ENCODE assay signal across 17 cellular contexts in genomic region chr7:40268836-40269235, GRCh38.
A peak's percentile ranks its signal among the peaks of the same experiment; 100 is the strongest.
DNase-seq lines count a peak whose midpoint lies in the region; ATAC-seq and TF ChIP-seq lines count a peak whose summit lies in the region.
"Had no signal": no experiment of that assay in that cellular context is flagged by ENCODE, and none has a peak within 500 bp of the region (broad histone marks: within the 10 kb centered on the region; RNA-seq: fewer than 3 reads in every experiment).

No MANE protein-coding gene starts in this region.

- H3K4me3 ChIP-seq in NB4 (ENCODE audit: low read depth, low read length), result no peak overlapping the region
- H3K4me3 ChIP-seq in coronary artery, result peak overlapping the region; percentile 40
- H3K4me3 ChIP-seq in neutrophil (ENCODE audit: low read depth in 1 of 2, low read length in 1 of 2), result peak overlapping the region in 1 of 2 experiments; percentile 33
- H3K4me3 ChIP-seq: stomach had no signal

- no peaks in the 10 kb centered on the region for H3K27me3 ChIP-seq in neutrophil
- H3K27me3 ChIP-seq: stomach had no signal

- ATAC-seq in HG03565 (IDR thresholded peaks at IDR 0.05; ENCODE audit: unreplicated experiment), result no peak

- H3K9me3 ChIP-seq in neutrophil, result no peaks in the 10 kb centered on the region
- H3K9me3 ChIP-seq: stomach had no signal

- H3K4me1 ChIP-seq in neutrophil (ENCODE audit: control insufficient read depth in 1 of 2, insufficient read depth in 1 of 2, low read depth in 1 of 2, low read length in 1 of 2), result peaks cover 33 to 40% of the 10 kb centered on the region in 2 experiments
- H3K4me1 ChIP-seq: stomach had no signal

- DNase-seq in GF-D8 (lab: John Stamatoyannopoulos, UW), result peak; percentile 34
- peak; percentile 35 for DNase-seq in NB4 (ENCODE audit: low read depth)
- DNase-seq in coronary artery (ENCODE audit: low spot score), result no peak
- no peak for DNase-seq in NCI-H187 treated with DMSO at 0.1 percent for 48 hours (lab: John Stamatoyannopoulos, UW)
- no peak for DNase-seq in NCI-H524 treated with DMSO at 0.1 percent for 48 hours (lab: John Stamatoyannopoulos, UW)
- DNase-seq: activated B cell treated with CpG ODN at 0.5 μM for 24 hours; activated T-cell treated with anti-CD3 and anti-CD28 coated beads, Interleukin-2, amount 50 U/mL, for 48 hours; COR-L47; HCEC 1CT; hippocampal formation; NCI-H1105 treated with DMSO at 0.1 percent for 48 hours; NCI-H526 treated with DMSO at 0.1 percent for 48 hours; retina; stomach had no signal

- no peak for TF ChIP-seq POLR2A in NB4 (IDR thresholded peaks at IDR 0.05; ENCODE audit: extremely low read depth, insufficient read length)

- H3K27ac ChIP-seq in coronary artery (no peak overlapping the region), neutrophil (peak overlapping the region; percentile 97)
- H3K27ac ChIP-seq: KMS-11 had no signal

- no peak for TF ChIP-seq CTCF in NB4 (IDR thresholded peaks at IDR 0.05; ENCODE audit: low read depth, low read length)
- no peak for TF ChIP-seq CTCF in coronary artery (IDR thresholded peaks at IDR 0.05)
- no peak for TF ChIP-seq CTCF in neutrophil (IDR thresholded peaks at IDR 0.05)

- no peaks in the 10 kb centered on the region for H3K36me3 ChIP-seq in neutrophil
- H3K36me3 ChIP-seq: stomach had no signal

Comparison
In these comparisons a context has a peak if more than half of its experiments do, and no peak if none do; other contexts are left out.
1. DNase-seq: peak in GF-D8 (single experiment) and NB4 (single experiment); none in coronary artery (single experiment), NCI-H187 treated with DMSO at 0.1 percent for 48 hours (single experiment) and NCI-H524 treated with DMSO at 0.1 percent for 48 hours (single experiment).